In the genomic region with DNA sequence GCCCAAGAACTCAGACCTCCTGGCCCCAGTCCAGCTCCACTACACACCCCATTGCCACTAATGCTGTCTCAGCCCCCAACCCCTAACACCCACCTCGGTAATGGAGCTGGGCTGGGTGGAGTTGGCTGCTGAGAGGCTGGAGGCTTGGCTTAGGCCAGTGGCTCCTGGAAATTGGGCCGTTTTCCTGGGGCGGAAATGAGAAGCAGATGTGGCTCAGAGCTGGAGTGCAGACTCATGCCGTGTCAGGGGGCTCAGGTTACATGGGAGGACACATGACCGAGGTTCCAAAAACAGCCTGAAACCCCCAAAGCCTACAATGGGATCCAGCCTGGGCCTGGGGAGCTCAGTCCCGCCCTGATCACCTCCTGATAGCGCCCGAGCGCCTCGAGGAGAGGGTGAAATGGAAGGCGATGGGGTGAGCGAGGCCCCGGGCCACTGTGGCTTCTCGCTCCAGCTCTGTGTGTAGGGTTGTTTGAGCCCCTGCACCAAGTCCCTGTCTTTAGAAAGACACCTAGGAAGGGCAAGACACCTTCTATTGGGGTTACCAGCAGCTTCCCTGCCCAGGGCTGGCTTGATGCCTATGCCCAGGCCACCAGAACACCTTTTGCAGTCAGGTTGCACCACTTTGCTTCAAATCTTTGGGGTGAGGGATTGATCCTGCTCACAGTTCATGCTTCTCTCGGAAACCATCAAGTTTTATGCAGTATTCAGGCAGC, we compare ENCODE assay signal across 11 cellular contexts.
DNase-seq lines count a peak whose midpoint lies in the region; ATAC-seq and TF ChIP-seq lines count a peak whose summit lies in the region.
"Had no signal": no experiment of that assay in that cellular context is flagged by ENCODE, and none has a peak within 500 bp of the region (broad histone marks: within the 10 kb centered on the region; RNA-seq: fewer than 3 reads in every experiment).

No MANE protein-coding gene starts in this region.

- H3K9me3 Mint-ChIP-seq in chondrocyte (ENCODE audit: low read depth): no peaks in the 10 kb centered on the region
- no peaks in the 10 kb centered on the region for H3K9me3 Mint-ChIP-seq in activated CD8-positive, alpha-beta T cell treated with anti-CD3 and anti-CD28 coated beads, Interleukin-2, amount 10 ng/mL, durations not matched to agents 7 days and 5 days (ENCODE audit: insufficient read depth)
- H3K9me3 Mint-ChIP-seq: stimulated activated naive CD8-positive, alpha-beta T cell treated with anti-CD3 and anti-CD28 coated beads, Interleukin-15, amount 100 ng/mL, for 72 hours had no signal

- TF ChIP-seq CTCF in chondrocyte (IDR thresholded peaks at IDR 0.05): no peak

- peak overlapping the region; percentile 14 for H3K27ac ChIP-seq in muscle layer of duodenum (ENCODE audit: low read length)
- H3K27ac ChIP-seq: 22Rv1 had no signal

- no peak for ATAC-seq in left colon
- no peak for ATAC-seq in activated CD8-positive, alpha-beta T cell treated with anti-CD3 and anti-CD28 coated beads, Interleukin-2, amount 10 ng/mL, durations not matched to agents 7 days and 5 days
- ATAC-seq: stimulated activated naive CD8-positive, alpha-beta T cell treated with anti-CD3 and anti-CD28 coated beads, Interleukin-15, amount 100 ng/mL, for 72 hours had no signal

- POLR2A ChIA-PET in activated CD8-positive, alpha-beta T cell treated with anti-CD3 and anti-CD28 coated beads, Interleukin-2, amount 10 ng/mL, durations not matched to agents 7 days and 5 days (lab: Charles Lee): interaction anchor here (0.6 kb wide), 1 partner anchor 110 kb away, joined by 3 read pairs; no protein-coding TSS in a partner anchor

- CTCF ChIA-PET in activated CD8-positive, alpha-beta T cell treated with anti-CD3 and anti-CD28 coated beads, Interleukin-2, amount 10 ng/mL, durations not matched to agents 7 days and 5 days (lab: Charles Lee): interaction anchor here (1.1 kb wide), 1 partner anchor 109 kb away, joined by 3 read pairs; no protein-coding TSS in a partner anchor

- no peak overlapping the region for H3K4me3 Mint-ChIP-seq in chondrocyte (ENCODE audit: unreplicated experiment)
- no peak overlapping the region for H3K4me3 Mint-ChIP-seq in activated CD8-positive, alpha-beta T cell treated with anti-CD3 and anti-CD28 coated beads, Interleukin-2, amount 10 ng/mL, durations not matched to agents 7 days and 5 days
- H3K4me3 Mint-ChIP-seq: stimulated activated naive CD8-positive, alpha-beta T cell treated with anti-CD3 and anti-CD28 coated beads, Interleukin-15, amount 100 ng/mL, for 72 hours had no signal

- H3K36me3 Mint-ChIP-seq in chondrocyte (ENCODE audit: low read depth): no peaks in the 10 kb centered on the region
- H3K36me3 Mint-ChIP-seq in activated CD8-positive, alpha-beta T cell treated with anti-CD3 and anti-CD28 coated beads, Interleukin-2, amount 10 ng/mL, durations not matched to agents 7 days and 5 days (ENCODE audit: low read depth): no peaks in the 10 kb centered on the region

- H3K4me1 ChIP-seq in muscle layer of duodenum (ENCODE audit: control insufficient read depth in 1 of 2, insufficient read depth in 2 of 2, low read length in 2 of 2): peaks cover under 1 to 10% of the 10 kb centered on the region in 2 donors

- intact Hi-C loops in left colon (cut with DNase I, micrococcal nuclease): no loop called here

- H3K27ac Mint-ChIP-seq in chondrocyte (ENCODE audit: unreplicated experiment): peak overlapping the region; percentile 59
- no peak overlapping the region for H3K27ac Mint-ChIP-seq in activated CD8-positive, alpha-beta T cell treated with anti-CD3 and anti-CD28 coated beads, Interleukin-2, amount 10 ng/mL, durations not matched to agents 7 days and 5 days
- H3K27ac Mint-ChIP-seq: stimulated activated naive CD8-positive, alpha-beta T cell treated with anti-CD3 and anti-CD28 coated beads, Interleukin-15, amount 100 ng/mL, for 72 hours had no signal

- no peaks in the 10 kb centered on the region for H3K27me3 Mint-ChIP-seq in chondrocyte (ENCODE audit: low read depth)
- H3K27me3 Mint-ChIP-seq in activated CD8-positive, alpha-beta T cell treated with anti-CD3 and anti-CD28 coated beads, Interleukin-2, amount 10 ng/mL, durations not matched to agents 7 days and 5 days (ENCODE audit: low read depth): peaks cover 2% of the 10 kb centered on the region

- no peaks in the 10 kb centered on the region for H3K27me3 ChIP-seq in muscle layer of duodenum (ENCODE audit: low read depth, low read length)

- no peaks in the 10 kb centered on the region for H3K36me3 ChIP-seq in muscle layer of duodenum (ENCODE audit: control insufficient read depth in 1 of 2, insufficient read depth in 2 of 2, low read length in 2 of 2)

- DNase-seq in DMS 273 (lab: John Stamatoyannopoulos, UW; ENCODE audit: unreplicated experiment) (peak; percentile 72), DMS 273 treated with DMSO at 0.1 percent for 48 hours (lab: John Stamatoyannopoulos, UW) (no peak), chondrocyte (ENCODE audit: low spot score) (peak; percentile 75), ureter (ENCODE audit: low spot score) (peak; percentile 70), left colon (no peak)
- DNase-seq in stimulated activated CD4-positive, alpha-beta T cell treated with anti-CD3 and anti-CD28 coated beads, Interleukin-15, amount 100 ng/mL, for 24 hours: no peak
- DNase-seq in activated CD8-positive, alpha-beta T cell treated with anti-CD3 and anti-CD28 coated beads, Interleukin-2, amount 10 ng/mL, durations not matched to agents 7 days and 5 days: no peak
- DNase-seq: Karpas-422; stimulated activated naive CD8-positive, alpha-beta T cell treated with anti-CD3 and anti-CD28 coated beads, Interleukin-15, amount 100 ng/mL, for 72 hours had no signal

- peaks cover 61% of the 10 kb centered on the region for H3K4me1 Mint-ChIP-seq in chondrocyte (ENCODE audit: low read depth)
- peaks cover 18% of the 10 kb centered on the region for H3K4me1 Mint-ChIP-seq in activated CD8-positive, alpha-beta T cell treated with anti-CD3 and anti-CD28 coated beads, Interleukin-2, amount 10 ng/mL, durations not matched to agents 7 days and 5 days (ENCODE audit: low read depth)

- no peaks in the 10 kb centered on the region for H3K9me3 ChIP-seq in muscle layer of duodenum (ENCODE audit: control insufficient read depth in 1 of 2, low read length in 2 of 2)

- no peak overlapping the region for H3K4me3 ChIP-seq in muscle layer of duodenum (ENCODE audit: low read depth in 1 of 2, low read length in 2 of 2)

Comparison
In these comparisons a context has a peak if more than half of its experiments do, and no peak if none do; other contexts are left out.
1. DNase-seq: peak in DMS 273 (single experiment), chondrocyte (single experiment) and ureter (single experiment); none in DMS 273 treated with DMSO at 0.1 percent for 48 hours (single experiment), stimulated activated CD4-positive, alpha-beta T cell treated with anti-CD3 and anti-CD28 coated beads, Interleukin-15, amount 100 ng/mL, for 24 hours (single experiment), left colon (0 of 2) and activated CD8-positive, alpha-beta T cell treated with anti-CD3 and anti-CD28 coated beads, Interleukin-2, amount 10 ng/mL, durations not matched to agents 7 days and 5 days (single experiment).